12 cellular contexts compared by ENCODE assay signal in the genomic region with DNA sequence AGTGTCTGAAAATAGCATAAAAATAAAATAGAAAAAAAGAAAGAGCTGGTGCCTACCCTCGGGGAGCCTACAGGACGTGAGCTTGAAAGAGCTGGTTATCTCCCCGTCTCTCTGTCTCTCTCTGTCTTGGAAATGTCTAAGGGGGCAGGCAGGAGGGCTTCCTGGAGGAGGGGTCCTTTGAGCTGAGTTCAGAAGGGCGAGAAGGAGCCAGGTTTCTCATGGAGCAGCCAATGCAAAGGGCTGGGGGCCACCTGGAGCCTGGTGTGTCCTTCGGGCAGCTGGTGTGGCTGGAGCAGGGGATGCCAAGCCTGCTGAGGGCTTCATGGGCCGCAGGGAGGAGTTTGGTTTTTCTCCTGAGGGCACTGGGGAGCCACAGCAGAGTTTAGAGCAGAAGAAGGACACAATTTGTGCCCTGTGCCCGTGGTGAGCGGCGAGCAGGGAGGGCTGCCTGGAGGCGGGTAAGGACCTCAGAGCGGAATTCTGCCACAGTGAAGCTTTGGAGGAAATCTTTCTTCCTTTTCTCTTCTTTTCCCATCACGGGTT. TPM values are rescaled to one million over a fixed set of nuclear protein-coding genes. Genes with fewer than 3 reads are reported as not detected.
A peak's percentile ranks its signal among the peaks of the same experiment; 100 is the strongest.
DNase-seq lines count a peak whose midpoint lies in the region; ATAC-seq and TF ChIP-seq lines count a peak whose summit lies in the region.
"Had no signal": no experiment of that assay in that cellular context is flagged by ENCODE, and none has a peak within 500 bp of the region (broad histone marks: within the 10 kb centered on the region; RNA-seq: fewer than 3 reads in every experiment).

No MANE protein-coding gene starts in this region.

- peaks cover 8% of the 10 kb centered on the region for H3K4me1 ChIP-seq in PC-9 (replicated peaks; ENCODE audit: insufficient read depth)
- peaks cover 5% of the 10 kb centered on the region for H3K4me1 ChIP-seq in fibroblast of lung (ENCODE audit: control insufficient read depth, extremely low read depth, insufficient read depth, low read length)
- H3K4me1 ChIP-seq in skeletal muscle satellite cell (ENCODE audit: control insufficient read depth, insufficient read depth, low read length), result peaks cover 12% of the 10 kb centered on the region

- H3K36me3 Mint-ChIP-seq in stimulated activated memory B cell treated with anti-CD40 and anti-IgM and Interleukin-4, amounts not matched to agents 10 μg/mL and 1 μg/mL and 100 μg/mL, for 72 hours, result no peaks in the 10 kb centered on the region

- CTCF ChIA-PET in PC-9 (lab: Charles Lee), result no interaction called here

- H2AFZ ChIP-seq in PC-9, result peak overlapping the region; percentile 72
- H2AFZ ChIP-seq in fibroblast of lung (ENCODE audit: low read length), result no peak overlapping the region

- H3K4me3 ChIP-seq in H7 (ENCODE audit: insufficient read depth, low read depth, low read length) (no peak overlapping the region; the same call in 1 of the 2 replicates), PC-9 (peak overlapping the region; percentile 54), fibroblast of lung (replicated peaks in 1 of 4; ENCODE audit: control extremely low read depth in 1 of 4, insufficient read depth in 1 of 4, low read depth in 3 of 4, low read length in 4 of 4) (peak overlapping the region in 1 of 4 experiments; percentile 47), skeletal muscle satellite cell (ENCODE audit: low read length) (no peak overlapping the region)

- H3K27ac Mint-ChIP-seq in stimulated activated memory B cell treated with anti-CD40 and anti-IgM and Interleukin-4, amounts not matched to agents 10 μg/mL and 1 μg/mL and 100 μg/mL, for 72 hours, result no peak overlapping the region
- H3K27ac Mint-ChIP-seq: activated naive CD8-positive, alpha-beta T cell treated with anti-CD3 and anti-CD28 coated beads, Interleukin-2, amount 50 U/mL, for 24 hours; CD4-positive, alpha-beta memory T cell had no signal

- H3K4me2 ChIP-seq in PC-9 (peak overlapping the region; percentile 81), fibroblast of lung (ENCODE audit: extremely low read depth, insufficient read depth, low read length) (peak overlapping the region; percentile 62), skeletal muscle satellite cell (ENCODE audit: low read length) (peak overlapping the region; percentile 90)
- H3K4me2 ChIP-seq: KMS-11 had no signal

- H3K9me3 ChIP-seq in PC-9 (ENCODE audit: insufficient read depth, low read depth) (no peaks in the 10 kb centered on the region), fibroblast of lung (ENCODE audit: control insufficient read depth, insufficient read depth, low read depth, low read length) (no peaks in the 10 kb centered on the region), skeletal muscle satellite cell (replicated peaks; ENCODE audit: low read length) (no peaks in the 10 kb centered on the region)
- H3K9me3 ChIP-seq: colonic mucosa had no signal

- no peak overlapping the region for H3K4me3 Mint-ChIP-seq in stimulated activated memory B cell treated with anti-CD40 and anti-IgM and Interleukin-4, amounts not matched to agents 10 μg/mL and 1 μg/mL and 100 μg/mL, for 72 hours

- TF ChIP-seq CTCF in PC-9 (conservative IDR thresholded peaks at IDR 0.05), result no peak
- TF ChIP-seq CTCF in fibroblast of lung (conservative IDR thresholded peaks at IDR 0.05 in 1 of 2, IDR thresholded peaks at IDR 0.05 in 1 of 2; ENCODE audit: low read depth in 1 of 2, low read length in 2 of 2), result no peak

- no peaks in the 10 kb centered on the region for H3K9me2 ChIP-seq in PC-9 (ENCODE audit: insufficient read depth)

- no TSS peak for BruUV-seq in PC-9 (replicated peaks; lab: Mats Ljungman, UMichigan)

- intact Hi-C loops in PC-9 (cut with micrococcal nuclease; ENCODE audit: unreplicated experiment), result no loop called here

- H3F3A ChIP-seq in PC-9 (ENCODE audit: insufficient read depth, low read depth), result peaks cover 9% of the 10 kb centered on the region; the same call in 1 of the 2 replicates

- H3K27me3 ChIP-seq in H7 (ENCODE audit: control insufficient read depth, insufficient read depth, low read length) (no peaks in the 10 kb centered on the region), PC-9 (ENCODE audit: insufficient read depth, low read depth) (no peaks in the 10 kb centered on the region), fibroblast of lung (ENCODE audit: control insufficient read depth, insufficient read depth, low read length) (no peaks in the 10 kb centered on the region), skeletal muscle satellite cell (ENCODE audit: control insufficient read depth, insufficient read depth, low read length) (peaks cover 5% of the 10 kb centered on the region)

- no peak overlapping the region for H3K27ac ChIP-seq in PC-9
- no peak overlapping the region for H3K27ac ChIP-seq in fibroblast of lung (ENCODE audit: insufficient read depth, low read length)
- H3K27ac ChIP-seq: colonic mucosa, KMS-11 had no signal

- no peaks in the 10 kb centered on the region for H3K9me3 Mint-ChIP-seq in stimulated activated memory B cell treated with anti-CD40 and anti-IgM and Interleukin-4, amounts not matched to agents 10 μg/mL and 1 μg/mL and 100 μg/mL, for 72 hours
- H3K9me3 Mint-ChIP-seq: activated naive CD8-positive, alpha-beta T cell treated with anti-CD3 and anti-CD28 coated beads, Interleukin-2, amount 50 U/mL, for 24 hours had no signal

- POLR2A ChIA-PET in PC-9 (lab: Charles Lee; ENCODE audit: unreplicated experiment), result interaction anchor here (0.7 kb wide), 1 partner anchor 166 kb away, joined by 3 read pairs; no protein-coding TSS in a partner anchor

- H3K79me2 ChIP-seq in PC-9 (ENCODE audit: low read depth), result no peaks in the 10 kb centered on the region
- H3K79me2 ChIP-seq in fibroblast of lung (ENCODE audit: control insufficient read depth, insufficient read depth, low read length), result no peaks in the 10 kb centered on the region

- H3K27me3 Mint-ChIP-seq in stimulated activated memory B cell treated with anti-CD40 and anti-IgM and Interleukin-4, amounts not matched to agents 10 μg/mL and 1 μg/mL and 100 μg/mL, for 72 hours, result peaks cover 60% of the 10 kb centered on the region

- H3K4me1 Mint-ChIP-seq in stimulated activated memory B cell treated with anti-CD40 and anti-IgM and Interleukin-4, amounts not matched to agents 10 μg/mL and 1 μg/mL and 100 μg/mL, for 72 hours, result peaks cover 5% of the 10 kb centered on the region
- H3K4me1 Mint-ChIP-seq: CD4-positive, alpha-beta memory T cell had no signal

- no peak for ATAC-seq in stimulated activated memory B cell treated with anti-CD40 and anti-IgM and Interleukin-4, amounts not matched to agents 10 μg/mL and 1 μg/mL and 100 μg/mL, for 72 hours
- ATAC-seq in GM18868 (IDR thresholded peaks at IDR 0.05; ENCODE audit: unreplicated experiment), result no peak

- H3K9ac ChIP-seq in fibroblast of lung (ENCODE audit: insufficient read depth, low read length) (no peak overlapping the region), skeletal muscle satellite cell (ENCODE audit: low read depth, low read length) (peak overlapping the region; percentile 71)
- H3K9ac ChIP-seq: KMS-11 had no signal

- H4K20me1 ChIP-seq in PC-9 (ENCODE audit: insufficient read depth), result no peaks in the 10 kb centered on the region
- no peaks in the 10 kb centered on the region for H4K20me1 ChIP-seq in fibroblast of lung (ENCODE audit: control insufficient read depth, extremely low read depth, insufficient read depth, low read length)

- H3K36me3 ChIP-seq in H7 (replicated peaks; ENCODE audit: control insufficient read depth, insufficient read depth, low read length) (no peaks in the 10 kb centered on the region), PC-9 (ENCODE audit: low read depth) (no peaks in the 10 kb centered on the region), fibroblast of lung (ENCODE audit: control insufficient read depth, insufficient read depth, low read length) (no peaks in the 10 kb centered on the region), skeletal muscle satellite cell (ENCODE audit: insufficient read depth, low read length) (no peaks in the 10 kb centered on the region)
- H3K36me3 ChIP-seq: colonic mucosa had no signal

- DNase-seq in H7 (peak; percentile 61), PC-9 (no peak), fibroblast of lung (ENCODE audit: low read depth in 2 of 2) (no peak), NCI-H1694 treated with DMSO at 0.1 percent for 48 hours (lab: John Stamatoyannopoulos, UW) (no peak)
- DNase-seq: CD4-positive, alpha-beta memory T cell; NCI-H1436 had no signal

RNA-seq across cellular contexts. Expression of a gene that starts 38.6 kb away (rescaled TPM):
- total RNA-seq in H7 (2014; rRNA removed; shearing (Covaris generic)), result 12.4 and 20.2 TPM in 2 replicates
- total RNA-seq in PC-9 (2021), result 1.6 TPM in 1 of 2 replicates, not detected in the other
- 0.17 TPM in 1 of 2 replicates, not detected in the other for total RNA-seq in fibroblast of lung
- not detected in 2 replicates for polyA plus RNA-seq in fibroblast of lung
- not detected in 2 replicates for polyA plus RNA-seq in fibroblast of lung (2012)
- not detected in 2 replicates for polyA minus RNA-seq in fibroblast of lung (ENCODE audit: low replicate concordance)
- total RNA-seq in skeletal muscle satellite cell (2012; rRNA removed), result 0.25 TPM in 1 of 2 replicates, not detected in the other
- total RNA-seq: CD4-positive, alpha-beta memory T cell had no signal
- polyA plus RNA-seq: CD4-positive, alpha-beta memory T cell had no signal

RNA-seq across cellular contexts. Expression of a gene that starts 49.0 kb away (rescaled TPM):
- total RNA-seq in H7 (2014; rRNA removed; shearing (Covaris generic)), result 78.0 and 83.1 TPM in 2 replicates
- 51.8 and 64.2 TPM in 2 replicates for total RNA-seq in PC-9 (2021)
- total RNA-seq in fibroblast of lung, result 22.5 and 24.7 TPM in 2 replicates
- polyA plus RNA-seq in fibroblast of lung, result 16.1 and 23.7 TPM in 2 replicates
- polyA plus RNA-seq in fibroblast of lung (2012), result 34.6 and 64.3 TPM in 2 replicates
- 12.0 and 14.1 TPM in 2 replicates for polyA minus RNA-seq in fibroblast of lung (ENCODE audit: low replicate concordance)
- 36.5 and 60.9 TPM in 2 replicates for total RNA-seq in skeletal muscle satellite cell (2012; rRNA removed)

RNA-seq across cellular contexts. Expression of a gene that starts 55.2 kb away (rescaled TPM):
- total RNA-seq in H7 (2014; rRNA removed; shearing (Covaris generic)), result 219 and 221 TPM in 2 replicates
- total RNA-seq in PC-9 (2021), result 86.9 and 143 TPM in 2 replicates
- 104 and 110 TPM in 2 replicates for total RNA-seq in fibroblast of lung
- 260 and 298 TPM in 2 replicates for polyA plus RNA-seq in fibroblast of lung
- polyA plus RNA-seq in fibroblast of lung (2012), result 315 and 327 TPM in 2 replicates
- 45.9 and 74.1 TPM in 2 replicates for polyA minus RNA-seq in fibroblast of lung (ENCODE audit: low replicate concordance)
- 165 and 205 TPM in 2 replicates for total RNA-seq in skeletal muscle satellite cell (2012; rRNA removed)

RNA-seq across cellular contexts. Expression of a gene that starts 59.4 kb away (rescaled TPM):
- 125 and 140 TPM in 2 replicates for total RNA-seq in H7 (2014; rRNA removed; shearing (Covaris generic))
- total RNA-seq in PC-9 (2021), result 67.5 and 83.5 TPM in 2 replicates
- 55.0 and 71.2 TPM in 2 replicates for total RNA-seq in fibroblast of lung
- polyA plus RNA-seq in fibroblast of lung, result 29.6 and 30.3 TPM in 2 replicates
- polyA plus RNA-seq in fibroblast of lung (2012), result 62.7 and 110 TPM in 2 replicates
- 25.0 and 25.6 TPM in 2 replicates for polyA minus RNA-seq in fibroblast of lung (ENCODE audit: low replicate concordance)
- total RNA-seq in skeletal muscle satellite cell (2012; rRNA removed), result 69.0 and 71.4 TPM in 2 replicates
